Comparison of ENCODE assay signal across 25 cellular contexts in genomic region chr12:90519285-90519684, GRCh38.
A peak's percentile ranks its signal among the peaks of the same experiment; 100 is the strongest.
DNase-seq lines count a peak whose midpoint lies in the region; ATAC-seq lines count a peak whose summit lies in the region.
"Had no signal": no experiment of that assay in that cellular context is flagged by ENCODE, and none has a peak within 500 bp of the region (broad histone marks: within the 10 kb centered on the region; RNA-seq: fewer than 3 reads in every experiment).

No MANE protein-coding gene starts in this region.

- intact Hi-C loops in cardiac septum (cut with DNase I), result no loop called here

- no peak for DNase-seq in EL
- DNase-seq in cardiac septum (ENCODE audit: low spot score), result no peak
- DNase-seq in superior temporal gyrus (ENCODE audit: extremely low spot score), result no peak
- DNase-seq: 8988T; Caco-2; CD4-positive, alpha-beta memory T cell; DMS 273 treated with DMSO at 0.1 percent for 48 hours; DMS79 treated with DMSO at 0.1 percent for 48 hours; HCEC 1CT; MG63; NCI-H1417; NCI-H1694 treated with DMSO at 0.1 percent for 48 hours; NCI-H2081 treated with DMSO at 0.1 percent for 48 hours; NCI-H2171 treated with DMSO at 0.1 percent for 48 hours; NCI-H526; OCI-M1 had no signal

- ATAC-seq in GM18508 (IDR thresholded peaks at IDR 0.05; ENCODE audit: insufficient read depth, unreplicated experiment) (peak; percentile 30), GM18909 (IDR thresholded peaks at IDR 0.05; ENCODE audit: poor library complexity, unreplicated experiment) (peak; percentile 32), HG02759 (IDR thresholded peaks at IDR 0.05; ENCODE audit: unreplicated experiment) (peak; percentile 48), HG03442 (IDR thresholded peaks at IDR 0.05; ENCODE audit: unreplicated experiment) (peak; percentile 49), HG03175 (IDR thresholded peaks at IDR 0.05; ENCODE audit: unreplicated experiment) (no peak)
- ATAC-seq: GM23338, HepG2, K562, Right ventricle myocardium inferior had no signal
